In the genomic region with DNA sequence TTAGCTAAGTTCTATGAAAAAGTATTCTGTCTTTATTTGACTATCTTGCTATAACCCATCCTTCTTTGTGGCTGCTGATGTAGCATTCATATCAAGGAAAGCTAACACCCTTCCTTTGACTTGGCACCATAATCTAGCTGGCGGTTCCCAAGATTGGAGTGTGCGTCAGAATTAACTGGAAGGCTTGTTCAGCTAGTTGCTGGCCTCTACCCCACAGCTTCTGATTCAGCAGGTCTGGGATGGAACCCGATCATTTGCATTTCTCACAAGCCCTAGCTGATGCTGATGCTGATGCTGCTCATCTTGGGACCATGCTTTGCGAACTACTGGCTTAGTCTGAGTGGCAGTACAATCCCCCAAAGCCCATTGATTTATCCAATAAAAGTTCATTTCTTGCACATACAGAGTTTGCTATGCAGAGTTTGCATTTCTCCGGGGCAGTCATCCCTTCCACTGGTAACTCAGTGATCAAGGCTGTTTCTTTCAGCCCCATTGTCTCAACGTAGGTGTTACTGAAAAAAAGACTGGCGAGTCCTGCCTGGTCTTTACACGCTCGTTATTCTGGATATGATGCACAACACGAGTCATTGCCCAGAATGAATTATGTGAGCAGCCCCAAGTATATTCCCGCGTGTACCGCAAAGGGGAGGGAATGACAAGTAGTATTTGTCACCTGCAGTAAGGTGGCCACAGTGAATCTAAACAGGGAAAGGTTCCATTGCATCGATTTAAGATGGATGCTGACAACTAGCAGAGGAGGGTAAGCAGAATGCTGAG, we compare ENCODE assay signal across 17 cellular contexts.
DNase-seq lines count a peak whose midpoint lies in the region; ATAC-seq and TF ChIP-seq lines count a peak whose summit lies in the region.
"Had no signal": no experiment of that assay in that cellular context is flagged by ENCODE, and none has a peak within 500 bp of the region (broad histone marks: within the 10 kb centered on the region; RNA-seq: fewer than 3 reads in every experiment).

No MANE protein-coding gene starts in this region.

- H3K4me3 Mint-ChIP-seq in activated CD4-positive, alpha-beta T cell treated with anti-CD3 and anti-CD28 coated beads for 36 hours: no peak overlapping the region
- H3K4me3 Mint-ChIP-seq in activated CD4-positive, alpha-beta T cell treated with anti-CD3 and anti-CD28 coated beads, Interleukin-2, amount 10 ng/mL, durations not matched to agents 7 days and 5 days: no peak overlapping the region
- no peak overlapping the region for H3K4me3 Mint-ChIP-seq in GM23338
- H3K4me3 Mint-ChIP-seq in nephron progenitor cell: no peak overlapping the region

- peak; percentile 77 for ATAC-seq in activated CD4-positive, alpha-beta T cell treated with anti-CD3 and anti-CD28 coated beads for 36 hours
- ATAC-seq in GM23338 (no peak), GM21825 (IDR thresholded peaks at IDR 0.05; ENCODE audit: unreplicated experiment) (no peak), GM18502 (IDR thresholded peaks at IDR 0.05; ENCODE audit: poor library complexity, unreplicated experiment) (no peak)

- H3K36me3 ChIP-seq in GM23338 (ENCODE audit: insufficient read depth): peaks cover 53% of the 10 kb centered on the region

- TF ChIP-seq CTCF in GM23338 (conservative IDR thresholded peaks at IDR 0.05; ENCODE audit: low read depth in 2 of 2) (no peak), dorsolateral prefrontal cortex (IDR thresholded peaks at IDR 0.05 in 54 of 56, conservative IDR thresholded peaks at IDR 0.05 in 2 of 56; ENCODE audit: low read depth in 1 of 56, partially characterized antibody in 56 of 56) (no peak), nephron progenitor cell (IDR thresholded peaks at IDR 0.05) (no peak)

- peaks cover 3% of the 10 kb centered on the region for H3K36me3 Mint-ChIP-seq in activated CD4-positive, alpha-beta T cell treated with anti-CD3 and anti-CD28 coated beads for 36 hours (ENCODE audit: low read depth)
- H3K36me3 Mint-ChIP-seq in activated CD4-positive, alpha-beta T cell treated with anti-CD3 and anti-CD28 coated beads, Interleukin-2, amount 10 ng/mL, durations not matched to agents 7 days and 5 days (ENCODE audit: low read depth): no peaks in the 10 kb centered on the region
- peaks cover 85% of the 10 kb centered on the region for H3K36me3 Mint-ChIP-seq in GM23338 (ENCODE audit: low read depth)
- peaks cover 73% of the 10 kb centered on the region for H3K36me3 Mint-ChIP-seq in nephron progenitor cell (ENCODE audit: low read depth)

- no peaks in the 10 kb centered on the region; the same call in 1 of the 2 replicates for H3K4me1 ChIP-seq in GM23338 (ENCODE audit: insufficient read depth)

- peak overlapping the region; percentile 65 for H3K27ac ChIP-seq in GM23338 (ENCODE audit: low read depth)
- peak overlapping the region in 43 of 59 donors; percentile 6 to 71 (median 43) for H3K27ac ChIP-seq in dorsolateral prefrontal cortex
- H3K27ac ChIP-seq: PC-9 had no signal

- peaks cover 9% of the 10 kb centered on the region for H3K27me3 Mint-ChIP-seq in activated CD4-positive, alpha-beta T cell treated with anti-CD3 and anti-CD28 coated beads for 36 hours
- peaks cover 10% of the 10 kb centered on the region for H3K27me3 Mint-ChIP-seq in activated CD4-positive, alpha-beta T cell treated with anti-CD3 and anti-CD28 coated beads, Interleukin-2, amount 10 ng/mL, durations not matched to agents 7 days and 5 days
- peaks cover 26% of the 10 kb centered on the region for H3K27me3 Mint-ChIP-seq in GM23338 (ENCODE audit: insufficient read depth, low read depth, poor library complexity)
- peaks cover 2% of the 10 kb centered on the region for H3K27me3 Mint-ChIP-seq in nephron progenitor cell (ENCODE audit: low read depth, poor library complexity)

- peaks cover 7% of the 10 kb centered on the region for H3K4me1 Mint-ChIP-seq in activated CD4-positive, alpha-beta T cell treated with anti-CD3 and anti-CD28 coated beads for 36 hours
- no peaks in the 10 kb centered on the region for H3K4me1 Mint-ChIP-seq in activated CD4-positive, alpha-beta T cell treated with anti-CD3 and anti-CD28 coated beads, Interleukin-2, amount 10 ng/mL, durations not matched to agents 7 days and 5 days
- H3K4me1 Mint-ChIP-seq in GM23338 (peaks cover 4% of the 10 kb centered on the region; the same call in 2 of the 3 replicates), nephron progenitor cell (peaks cover 17% of the 10 kb centered on the region)

- H3K4me3 ChIP-seq in GM23338 (no peak overlapping the region), dorsolateral prefrontal cortex (no peak overlapping the region)
- H3K4me3 ChIP-seq: PC-9 had no signal

- no peaks in the 10 kb centered on the region for H3K9me2 ChIP-seq in GM23338 (ENCODE audit: insufficient read depth)

- intact Hi-C loops in activated CD4-positive, alpha-beta T cell treated with anti-CD3 and anti-CD28 coated beads for 36 hours (cut with DNase I, micrococcal nuclease): no loop called here
- intact Hi-C loops in dorsolateral prefrontal cortex (cut with DNase I): no loop called here

- peak; percentile 34 for DNase-seq in activated CD4-positive, alpha-beta T cell treated with anti-CD3 and anti-CD28 coated beads for 36 hours
- DNase-seq in activated CD4-positive, alpha-beta T cell treated with anti-CD3 and anti-CD28 coated beads, Interleukin-2, amount 10 ng/mL, durations not matched to agents 7 days and 5 days: no peak
- DNase-seq in GM23338 (ENCODE audit: low spot score) (no peak), dorsolateral prefrontal cortex (peak in 3 of 10 donors; percentile 50 to 66 (median 55)), nephron progenitor cell (no peak), GM19240 (ENCODE audit: insufficient read length, low spot score) (no peak)
- DNase-seq: 8988T, cerebellar nuclear complex, DND-41, kidney, midbrain, NCI-H1694 treated with DMSO at 0.1 percent for 48 hours, NCI-H510A, PC-9, small intestine had no signal

- POLR2A ChIA-PET in activated CD4-positive, alpha-beta T cell treated with anti-CD3 and anti-CD28 coated beads for 36 hours (lab: Charles Lee): no interaction called here
- POLR2A ChIA-PET in activated CD4-positive, alpha-beta T cell treated with anti-CD3 and anti-CD28 coated beads, Interleukin-2, amount 10 ng/mL, durations not matched to agents 7 days and 5 days (lab: Charles Lee): no interaction called here

- H3K79me2 ChIP-seq in GM23338 (replicated peaks; ENCODE audit: insufficient read depth): peaks cover 92% of the 10 kb centered on the region

- peaks cover 29% of the 10 kb centered on the region; the same call in 1 of the 2 replicates for H3F3A ChIP-seq in GM23338 (replicated peaks; ENCODE audit: low read depth)

- H2AFZ ChIP-seq in GM23338: no peak overlapping the region
- H2AFZ ChIP-seq: PC-9 had no signal

- H3K27ac Mint-ChIP-seq in activated CD4-positive, alpha-beta T cell treated with anti-CD3 and anti-CD28 coated beads for 36 hours: no peak overlapping the region
- H3K27ac Mint-ChIP-seq in activated CD4-positive, alpha-beta T cell treated with anti-CD3 and anti-CD28 coated beads, Interleukin-2, amount 10 ng/mL, durations not matched to agents 7 days and 5 days: no peak overlapping the region
- H3K27ac Mint-ChIP-seq in GM23338 (0 out of 2 replicates have a peak overlapping the region, but pooled peaks have one; percentile 26), nephron progenitor cell (peak overlapping the region; percentile 12)

- CTCF ChIA-PET in activated CD4-positive, alpha-beta T cell treated with anti-CD3 and anti-CD28 coated beads for 36 hours (lab: Charles Lee): interaction anchor here (0.5 to 0.8 kb wide), 3 partner anchors 27 to 1101 kb away, joined by 3 read pairs; no protein-coding TSS in a partner anchor
- CTCF ChIA-PET in activated CD4-positive, alpha-beta T cell treated with anti-CD3 and anti-CD28 coated beads, Interleukin-2, amount 10 ng/mL, durations not matched to agents 7 days and 5 days (lab: Charles Lee): no interaction called here

- no peak overlapping the region for H3K4me2 ChIP-seq in GM23338
- H3K4me2 ChIP-seq: PC-9 had no signal

- H3K27me3 ChIP-seq in GM23338 (ENCODE audit: insufficient read depth): no peaks in the 10 kb centered on the region
- H3K27me3 ChIP-seq in dorsolateral prefrontal cortex: no peaks in the 10 kb centered on the region

- peaks cover 24% of the 10 kb centered on the region for H4K20me1 ChIP-seq in GM23338 (replicated peaks; ENCODE audit: insufficient read depth)

- H3K9me3 Mint-ChIP-seq in activated CD4-positive, alpha-beta T cell treated with anti-CD3 and anti-CD28 coated beads for 36 hours (ENCODE audit: low read depth): no peaks in the 10 kb centered on the region
- H3K9me3 Mint-ChIP-seq in activated CD4-positive, alpha-beta T cell treated with anti-CD3 and anti-CD28 coated beads, Interleukin-2, amount 10 ng/mL, durations not matched to agents 7 days and 5 days: no peaks in the 10 kb centered on the region
- H3K9me3 Mint-ChIP-seq in GM23338: no peaks in the 10 kb centered on the region
- no peaks in the 10 kb centered on the region for H3K9me3 Mint-ChIP-seq in nephron progenitor cell

TF ChIP-seq in GM23338, 12 proteins besides CTCF, POLR2A, EP300 and RAD21:
- TF ChIP-seq NANOG (IDR thresholded peaks at IDR 0.05; ENCODE audit: borderline replicate concordance) (no peak), ZNF114 (CRISPR knock-in tag; IDR thresholded peaks at IDR 0.05) (no peak)

Comparison
In these comparisons a context has a peak if more than half of its experiments do, and no peak if none do; other contexts are left out.
1. H3K27ac Mint-ChIP-seq: peak in GM23338 (single experiment) and nephron progenitor cell (single experiment); none in activated CD4-positive, alpha-beta T cell treated with anti-CD3 and anti-CD28 coated beads for 36 hours (single experiment) and activated CD4-positive, alpha-beta T cell treated with anti-CD3 and anti-CD28 coated beads, Interleukin-2, amount 10 ng/mL, durations not matched to agents 7 days and 5 days (single experiment).